8 cellular contexts compared by ENCODE assay signal in genomic region chr18:3245853-3246635, GRCh38.
A peak's percentile ranks its signal among the peaks of the same experiment; 100 is the strongest.
DNase-seq lines count a peak whose midpoint lies in the region; ATAC-seq and TF ChIP-seq lines count a peak whose summit lies in the region.

No MANE protein-coding gene starts in this region.

- ATAC-seq in HG03103 (IDR thresholded peaks at IDR 0.05; ENCODE audit: low read depth, unreplicated experiment), result peak; percentile 43

- peak; percentile 89 for TF ChIP-seq CTCF in AG04449 (IDR thresholded peaks at IDR 0.05; ENCODE audit: insufficient read depth, low read length, missing control alignments)

- peak; percentile 49 for TF ChIP-seq POLR2A in GM18526 (IDR thresholded peaks at IDR 0.05; ENCODE audit: extremely low read depth, insufficient read length)

- DNase-seq in AG04449 (ENCODE audit: low read depth, low spot score) (no peak), NCI-H2227 (lab: John Stamatoyannopoulos, UW; ENCODE audit: unreplicated experiment) (peak; percentile 91), cerebellar cortex (ENCODE audit: low spot score) (peak; percentile 90), kidney glomerular epithelial cell (lab: John Stamatoyannopoulos, UW) (peak; percentile 90)
- DNase-seq in activated CD4-positive, CD25-positive, alpha-beta regulatory T cell (lab: John Stamatoyannopoulos, UW), result peak; percentile 45 to 66 (median 48)
- peak; percentile 73 to 78 for DNase-seq in stimulated activated CD4-positive, alpha-beta T cell treated with anti-CD3 and anti-CD28 coated beads, Interleukin-15, amount 100 ng/mL, for 48 hours (ENCODE audit: low read depth in 2 of 2)

- POLR2A ChIA-PET in AG04449 (lab: Yijun Ruan, JAX), result interaction anchor here (2.1 kb wide), 1 partner anchor 675 kb away, joined by 5 read pairs; the partner anchor contains the start of genes METTL4 and NDC80

- H3K4me3 ChIP-seq in AG04449 (ENCODE audit: low read depth, low read length), result peak overlapping the region; percentile 44

- CTCF ChIA-PET in AG04449 (lab: Yijun Ruan, JAX), result interaction anchor here (0.6 to 5.7 kb wide), 37 partner anchors 8 to 546 kb away, joined by 3 to 66 read pairs (median 4); no protein-coding TSS in a partner anchor
